ENCODE assay signal across 30 cellular contexts in the genomic region with DNA sequence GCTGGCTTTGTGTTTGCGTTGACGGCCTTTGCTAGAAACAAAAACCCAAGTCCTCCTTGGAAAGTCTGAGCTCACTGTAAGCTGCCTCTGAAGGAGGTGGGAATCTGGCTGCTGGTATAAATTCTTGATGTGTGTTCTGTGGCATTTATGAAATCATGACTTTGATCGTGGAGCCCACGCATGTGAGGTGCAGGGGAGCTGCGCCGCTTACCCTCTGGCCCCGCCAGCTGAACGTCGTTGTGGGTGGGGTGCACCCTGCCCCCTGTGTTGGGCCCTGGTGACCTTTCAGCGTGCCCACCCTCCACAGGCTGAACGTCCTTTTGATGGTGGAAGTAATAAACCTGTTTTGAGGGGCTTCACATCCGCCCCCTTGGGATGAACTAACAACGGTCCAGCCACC. TPM values are rescaled to one million over a fixed set of nuclear protein-coding genes. Genes with fewer than 3 reads are reported as not detected.
DNase-seq lines count a peak whose midpoint lies in the region; ATAC-seq, FAIRE-seq and TF ChIP-seq lines count a peak whose summit lies in the region.
"Had no signal": no experiment of that assay in that cellular context is flagged by ENCODE, and none has a peak within 500 bp of the region (broad histone marks: within the 10 kb centered on the region; RNA-seq: fewer than 3 reads in every experiment).

No MANE protein-coding gene starts in this region.

- no peak for ATAC-seq in activated CD8-positive, alpha-beta memory T cell treated with anti-CD3 and anti-CD28 coated beads, Interleukin-2, amount 10 ng/mL, durations not matched to agents 7 days and 5 days
- ATAC-seq in HG03025 (IDR thresholded peaks at IDR 0.05; ENCODE audit: low FRiP score, unreplicated experiment) = no peak
- ATAC-seq: activated CD4-positive, alpha-beta T cell treated with anti-CD3 and anti-CD28 coated beads for 36 hours; K562; left lung had no signal

- H3K36me3 Mint-ChIP-seq in activated CD8-positive, alpha-beta memory T cell treated with anti-CD3 and anti-CD28 coated beads, Interleukin-2, amount 10 ng/mL, durations not matched to agents 7 days and 5 days = peaks cover 50% of the 10 kb centered on the region
- H3K36me3 Mint-ChIP-seq in activated naive CD8-positive, alpha-beta T cell = peaks cover 3% of the 10 kb centered on the region

- TF ChIP-seq CTCF in spleen (IDR thresholded peaks at IDR 0.05 in 8 of 11, conservative IDR thresholded peaks at IDR 0.05 in 3 of 11) (no peak), esophagus muscularis mucosa (IDR thresholded peaks at IDR 0.05) (no peak)

- intact Hi-C loops in spleen (cut with DNase I; ENCODE audit: low total_unique reads) (no loop called here), esophagus muscularis mucosa (cut with DNase I) (no loop called here)

- H3K27me3 ChIP-seq in layer of hippocampus (ENCODE audit: control insufficient read depth, insufficient read depth, low read length) (no peaks in the 10 kb centered on the region), spleen (replicated peaks in 1 of 7) (no peaks in the 10 kb centered on the region), esophagus muscularis mucosa (no peaks in the 10 kb centered on the region)
- H3K27me3 ChIP-seq: colonic mucosa, left lung, sigmoid colon, upper lobe of left lung had no signal

- H3K4me3 ChIP-seq in spleen = no peak overlapping the region
- H3K4me3 ChIP-seq in esophagus muscularis mucosa = no peak overlapping the region
- H3K4me3 ChIP-seq: colonic mucosa, K562, left lung, prostate gland, sigmoid colon, upper lobe of left lung had no signal

- 80 to 89% (median 85%) methylated on average over 13 of the region's 13 CpGs for WGBS in spleen, 5 donors
- 79% methylated on average over 6 of the region's 13 CpGs for WGBS in esophagus muscularis mucosa

- CTCF ChIA-PET in activated CD8-positive, alpha-beta memory T cell treated with anti-CD3 and anti-CD28 coated beads, Interleukin-2, amount 10 ng/mL, durations not matched to agents 7 days and 5 days (lab: Charles Lee) = interaction anchor here (1.0 kb wide), 1 partner anchor 229 kb away, joined by 3 read pairs; no protein-coding TSS in a partner anchor

- peaks cover 9% of the 10 kb centered on the region for H3K4me1 Mint-ChIP-seq in activated CD8-positive, alpha-beta memory T cell treated with anti-CD3 and anti-CD28 coated beads, Interleukin-2, amount 10 ng/mL, durations not matched to agents 7 days and 5 days
- H3K4me1 Mint-ChIP-seq in activated naive CD8-positive, alpha-beta T cell (ENCODE audit: low read depth) = peaks cover 22% of the 10 kb centered on the region
- H3K4me1 Mint-ChIP-seq: activated CD4-positive, alpha-beta T cell treated with anti-CD3 and anti-CD28 coated beads for 36 hours; mesothelial cell of epicardium had no signal

- no peak for TF ChIP-seq EP300 in esophagus muscularis mucosa (IDR thresholded peaks at IDR 0.05)

- TF ChIP-seq POLR2A in spleen (IDR thresholded peaks at IDR 0.05) = no peak
- TF ChIP-seq POLR2A in esophagus muscularis mucosa (IDR thresholded peaks at IDR 0.05; ENCODE audit: low read depth) = no peak

- no peaks in the 10 kb centered on the region for H3K27me3 Mint-ChIP-seq in activated CD8-positive, alpha-beta memory T cell treated with anti-CD3 and anti-CD28 coated beads, Interleukin-2, amount 10 ng/mL, durations not matched to agents 7 days and 5 days
- H3K27me3 Mint-ChIP-seq in activated naive CD8-positive, alpha-beta T cell = no peaks in the 10 kb centered on the region
- H3K27me3 Mint-ChIP-seq: activated CD4-positive, alpha-beta T cell treated with anti-CD3 and anti-CD28 coated beads for 36 hours had no signal

- no peak for DNase-seq in activated CD8-positive, alpha-beta memory T cell treated with anti-CD3 and anti-CD28 coated beads, Interleukin-2, amount 10 ng/mL, durations not matched to agents 7 days and 5 days
- DNase-seq in activated CD8-positive, alpha-beta memory T cell treated with anti-CD3 and anti-CD28 coated beads for 24 hours = no peak
- DNase-seq in spleen = peak; percentile 51
- no peak for DNase-seq in esophagus muscularis mucosa (ENCODE audit: extremely low spot score)
- no peak for DNase-seq in HTR-8/SVneo (ENCODE audit: insufficient read length, low spot score)
- DNase-seq: activated CD4-positive, alpha-beta T cell treated with anti-CD3 and anti-CD28 coated beads for 36 hours; activated naive CD4-positive, alpha-beta T cell treated with anti-CD3 and anti-CD28 coated beads for 36 hours; amygdala; colonic mucosa; DMS79 treated with DMSO at 0.1 percent for 48 hours; effector CD8-positive, alpha-beta T cell; GDM1; left lung; NCI-H1092; NCI-H187; NCI-H446 treated with DMSO at 0.1 percent for 48 hours; NCI-H774; sigmoid colon; stimulated activated CD4-positive, alpha-beta T cell treated with anti-CD3 and anti-CD28 coated beads, Interleukin-4, amount 100 ng/mL, for 24 hours; upper lobe of left lung had no signal

- H3K4me1 ChIP-seq in spleen = peaks cover 0 to 9% (median 0%) of the 10 kb centered on the region in 6 donors
- H3K4me1 ChIP-seq in esophagus muscularis mucosa = no peaks in the 10 kb centered on the region
- H3K4me1 ChIP-seq: colonic mucosa, left lung, prostate gland, sigmoid colon, upper lobe of left lung had no signal

- H3K27ac ChIP-seq in layer of hippocampus (ENCODE audit: low read depth, low read length) (peak overlapping the region; percentile 65), spleen (no peak overlapping the region), esophagus muscularis mucosa (replicated peaks in 1 of 4) (no peak overlapping the region)
- H3K27ac ChIP-seq: 22Rv1, C4-2B, colonic mucosa, epithelial cell of prostate, left lung, prostate gland, sigmoid colon, upper lobe of left lung had no signal

- no peaks in the 10 kb centered on the region for H3K9me3 ChIP-seq in spleen
- no peaks in the 10 kb centered on the region for H3K9me3 ChIP-seq in esophagus muscularis mucosa
- H3K9me3 ChIP-seq: colonic mucosa, left lung, prostate gland, sigmoid colon, upper lobe of left lung had no signal

- no peak for FAIRE-seq in HTR-8/SVneo (lab: Jason Lieb, UNC)
- FAIRE-seq: K562, RCC 7860 had no signal

- H3K27ac Mint-ChIP-seq in activated CD8-positive, alpha-beta memory T cell treated with anti-CD3 and anti-CD28 coated beads, Interleukin-2, amount 10 ng/mL, durations not matched to agents 7 days and 5 days = peak overlapping the region; percentile 7
- peak overlapping the region; percentile 88 for H3K27ac Mint-ChIP-seq in activated naive CD8-positive, alpha-beta T cell
- H3K27ac Mint-ChIP-seq: activated CD4-positive, alpha-beta T cell treated with anti-CD3 and anti-CD28 coated beads for 36 hours; activated naive CD4-positive, alpha-beta T cell treated with anti-CD3 and anti-CD28 coated beads for 36 hours; mesothelial cell of epicardium had no signal

- H3K36me3 ChIP-seq in spleen = peaks cover 2 to 100% (median 82%) of the 10 kb centered on the region in 6 donors
- H3K36me3 ChIP-seq in esophagus muscularis mucosa = peaks cover 41 to 99% (median 97%) of the 10 kb centered on the region in 4 donors
- H3K36me3 ChIP-seq: colonic mucosa had no signal

- no peaks in the 10 kb centered on the region for H3K9me3 Mint-ChIP-seq in activated CD8-positive, alpha-beta memory T cell treated with anti-CD3 and anti-CD28 coated beads, Interleukin-2, amount 10 ng/mL, durations not matched to agents 7 days and 5 days (ENCODE audit: low read depth)
- no peaks in the 10 kb centered on the region for H3K9me3 Mint-ChIP-seq in activated naive CD8-positive, alpha-beta T cell (ENCODE audit: low read depth)
- H3K9me3 Mint-ChIP-seq: activated naive CD4-positive, alpha-beta T cell treated with anti-CD3 and anti-CD28 coated beads for 36 hours; mesothelial cell of epicardium had no signal

- no peak overlapping the region for H3K4me3 Mint-ChIP-seq in activated CD8-positive, alpha-beta memory T cell treated with anti-CD3 and anti-CD28 coated beads, Interleukin-2, amount 10 ng/mL, durations not matched to agents 7 days and 5 days
- peak overlapping the region; percentile 71 for H3K4me3 Mint-ChIP-seq in activated naive CD8-positive, alpha-beta T cell
- H3K4me3 Mint-ChIP-seq: activated CD4-positive, alpha-beta T cell treated with anti-CD3 and anti-CD28 coated beads for 36 hours; activated naive CD4-positive, alpha-beta T cell treated with anti-CD3 and anti-CD28 coated beads for 36 hours; mesothelial cell of epicardium had no signal

RNA-seq across cellular contexts. Expression of gene DIP2A, which starts 21.2 kb away (rescaled TPM):
- 10 to 100 TPM; 43.4 to 70.4 TPM for total RNA-seq in activated CD8-positive, alpha-beta memory T cell treated with anti-CD3 and anti-CD28 coated beads, Interleukin-2, amount 10 ng/mL, durations not matched to agents 7 days and 5 days
- total RNA-seq in spleen (10 to 100 TPM; 50.1 to 96.7 (median 68.6) TPM), esophagus muscularis mucosa (10 to 100 TPM; 19.2 to 33.4 (median 28.7) TPM)
- 10 to 100 TPM; 14.7 to 22.2 (median 22.1) TPM for polyA plus RNA-seq in spleen
